Comparison of ENCODE assay signal across 35 cellular contexts in genomic region chr16:82810077-82810476, GRCh38.
"Had no signal": no experiment of that assay in that cellular context is flagged by ENCODE, and none has a peak within 500 bp of the region (broad histone marks: within the 10 kb centered on the region; RNA-seq: fewer than 3 reads in every experiment).

No MANE protein-coding gene starts in this region.

- H3K4me3 ChIP-seq: MG63 had no signal

- H3K36me3 ChIP-seq: MG63 had no signal

- H3K9me3 ChIP-seq: MG63 had no signal

- H3K27me3 ChIP-seq: MG63 had no signal

- DNase-seq: Karpas-422, Kasumi-1, MG63, MM.1S, MV-4-11, NCI-H1048, NCI-H1092, NCI-H1092 treated with DMSO at 0.1 percent for 48 hours, NCI-H1105, NCI-H1105 treated with DMSO at 0.1 percent for 48 hours, NCI-H1417, NCI-H1417 treated with DMSO at 0.1 percent for 48 hours, NCI-H1436, NCI-H1436 treated with DMSO at 0.1 percent for 48 hours, NCI-H146, NCI-H1694, NCI-H1694 treated with DMSO at 0.1 percent for 48 hours, NCI-H187, NCI-H187 treated with DMSO at 0.1 percent for 48 hours, NCI-H1930, NCI-H2029, NCI-H2029 treated with DMSO at 0.1 percent for 48 hours, NCI-H2081, NCI-H2081 treated with DMSO at 0.1 percent for 48 hours, NCI-H2107, NCI-H2171, NCI-H2171 treated with DMSO at 0.1 percent for 48 hours, NCI-H2227 treated with DMSO at 0.1 percent for 48 hours, NCI-H226, NCI-H345, NCI-H446, NCI-H446 treated with DMSO at 0.1 percent for 48 hours, NCI-H510A, NCI-H510A treated with DMSO at 0.1 percent for 48 hours, NCI-H524 had no signal
